8 cellular contexts compared by ENCODE assay signal in the genomic region with DNA sequence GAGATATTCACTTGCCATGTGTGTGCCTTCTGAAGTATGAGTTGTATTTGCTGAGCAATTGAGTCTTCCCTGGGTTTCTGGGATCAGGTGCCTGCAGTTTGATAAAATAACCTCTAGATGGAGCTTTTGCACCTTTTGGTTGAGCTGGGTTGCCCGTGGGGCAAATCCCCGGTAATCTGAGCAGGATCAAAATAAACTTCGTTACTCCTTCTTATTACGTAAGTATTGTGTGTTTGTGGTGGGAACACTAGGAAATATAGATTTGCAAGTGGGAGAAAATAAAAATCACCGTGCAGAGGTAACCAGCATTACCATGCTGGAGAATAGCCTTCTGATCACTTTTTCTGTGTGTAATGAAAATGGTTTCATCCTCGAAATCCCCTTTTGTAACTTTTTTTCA.
DNase-seq lines count a peak whose midpoint lies in the region; ATAC-seq and TF ChIP-seq lines count a peak whose summit lies in the region.

No MANE protein-coding gene starts in this region.

- H3K4me3 ChIP-seq in GM12865 (ENCODE audit: low read depth, low read length) (no peak overlapping the region), epithelial cell of proximal tubule (ENCODE audit: low read depth, low read length) (no peak overlapping the region), thoracic aorta (no peak overlapping the region)

- H3K4me1 ChIP-seq in thoracic aorta (ENCODE audit: control insufficient read depth in 1 of 2, low read depth in 2 of 2) = no peaks in the 10 kb centered on the region

- DNase-seq in GM12865 (ENCODE audit: low read depth) (peak; percentile 28), NCI-H82 (lab: John Stamatoyannopoulos, UW) (peak; percentile 76), epithelial cell of proximal tubule (ENCODE audit: low read depth) (no peak), thoracic aorta (ENCODE audit: low spot score) (no peak)
- no peak for DNase-seq in activated naive CD4-positive, alpha-beta T cell treated with anti-CD3 and anti-CD28 coated beads, Interleukin-2, amount 50 U/mL, for 16 hours

- ATAC-seq in thoracic aorta (ENCODE audit: insufficient number of reproducible peaks, low FRiP score, low read depth) = no peak
- ATAC-seq in HG02981 (IDR thresholded peaks at IDR 0.05; ENCODE audit: unreplicated experiment) = no peak
- no peak for ATAC-seq in HG02759 (IDR thresholded peaks at IDR 0.05; ENCODE audit: unreplicated experiment)

- TF ChIP-seq CTCF in 22Rv1 (IDR thresholded peaks at IDR 0.05) (peak; percentile 76), GM12865 (IDR thresholded peaks at IDR 0.05; ENCODE audit: insufficient read depth, low read depth, low read length, missing control alignments) (peak; percentile 42), epithelial cell of proximal tubule (conservative IDR thresholded peaks at IDR 0.05; ENCODE audit: low read depth, low read length) (peak; percentile 72), thoracic aorta (IDR thresholded peaks at IDR 0.05) (peak; percentile 44)

- H3K27me3 ChIP-seq in thoracic aorta (replicated peaks; ENCODE audit: insufficient read depth) = no peaks in the 10 kb centered on the region

- no peaks in the 10 kb centered on the region for H3K9me3 ChIP-seq in thoracic aorta

- H3K27ac ChIP-seq in 22Rv1 = no peak overlapping the region
- H3K27ac ChIP-seq in thoracic aorta = no peak overlapping the region

- no peaks in the 10 kb centered on the region for H3K36me3 ChIP-seq in thoracic aorta

Comparison
In these comparisons a context has a peak if more than half of its experiments do, and no peak if none do; other contexts are left out.
1. DNase-seq: peak in GM12865 (single experiment) and NCI-H82 (single experiment); none in epithelial cell of proximal tubule (single experiment), thoracic aorta (single experiment) and activated naive CD4-positive, alpha-beta T cell treated with anti-CD3 and anti-CD28 coated beads, Interleukin-2, amount 50 U/mL, for 16 hours (single experiment).
2. Peak in every context shown above with its lines, with median percentiles within 50 percentile points of each other: CTCF ChIP-seq.